16 cellular contexts compared by ENCODE assay signal in genomic region chr10:86673216-86673826, GRCh38. TPM values are rescaled to one million over a fixed set of nuclear protein-coding genes. Genes with fewer than 3 reads are reported as not detected.
DNase-seq lines count a peak whose midpoint lies in the region; ATAC-seq and TF ChIP-seq lines count a peak whose summit lies in the region.
"Had no signal": no experiment of that assay in that cellular context is flagged by ENCODE, and none has a peak within 500 bp of the region (broad histone marks: within the 10 kb centered on the region; RNA-seq: fewer than 3 reads in every experiment).

No MANE protein-coding gene starts in this region.

- peaks cover 49% of the 10 kb centered on the region for H3K4me1 Mint-ChIP-seq in nephron
- H3K4me1 Mint-ChIP-seq in type B pancreatic cell (ENCODE audit: unreplicated experiment) = peaks cover 21% of the 10 kb centered on the region
- H3K4me1 Mint-ChIP-seq: activated CD4-positive, alpha-beta T cell treated with anti-CD3 and anti-CD28 coated beads, Interleukin-2, amount 10 ng/mL, durations not matched to agents 7 days and 5 days; activated naive CD8-positive, alpha-beta T cell treated with anti-CD3 and anti-CD28 coated beads, Interleukin-2, amount 50 U/mL, for 24 hours; naive thymus-derived CD4-positive, alpha-beta T cell had no signal

- peaks cover 19% of the 10 kb centered on the region for H3K36me3 ChIP-seq in cardiac muscle cell
- no peaks in the 10 kb centered on the region for H3K36me3 ChIP-seq in ascending aorta
- no peaks in the 10 kb centered on the region for H3K36me3 ChIP-seq in A673 (ENCODE audit: insufficient read depth, low read length, poor library complexity, severe bottlenecking)
- H3K36me3 ChIP-seq: left lung had no signal

- H3K4me3 ChIP-seq in cardiac muscle cell (peak overlapping the region; percentile 24), ascending aorta (peak overlapping the region; percentile 46 to 74), A673 (ENCODE audit: low read depth, low read length, poor library complexity, severe bottlenecking) (no peak overlapping the region)
- H3K4me3 ChIP-seq: left lung had no signal

- H3K4me1 ChIP-seq in cardiac muscle cell (ENCODE audit: low read depth) (peaks cover 71% of the 10 kb centered on the region), ascending aorta (peaks cover 23 to 60% of the 10 kb centered on the region in 2 donors), A673 (ENCODE audit: insufficient read depth, low read length, poor library complexity, severe bottlenecking) (peaks cover 13% of the 10 kb centered on the region)
- H3K4me1 ChIP-seq: left lung had no signal

- no peak for DNase-seq in cardiac muscle cell (ENCODE audit: low read depth in 1 of 2, low spot score in 1 of 2)
- no peak for DNase-seq in Right ventricle myocardium superior
- DNase-seq in ascending aorta (ENCODE audit: low spot score in 2 of 2) = no peak
- DNase-seq in type B pancreatic cell (ENCODE audit: extremely low spot score, unreplicated experiment) = no peak
- no peak for DNase-seq in A673 (ENCODE audit: low spot score)
- DNase-seq: activated CD4-positive, alpha-beta T cell treated with anti-CD3 and anti-CD28 coated beads, Interleukin-2, amount 10 ng/mL, durations not matched to agents 7 days and 5 days; activated naive CD8-positive, alpha-beta T cell treated with anti-CD3 and anti-CD28 coated beads, Interleukin-2, amount 50 U/mL, for 24 hours; activated T-cell treated with anti-CD3 and anti-CD28 coated beads, Interleukin-2, amount 50 U/mL, for 4 hours; left lung; naive thymus-derived CD4-positive, alpha-beta T cell; RPMI8226; stimulated activated CD4-positive, alpha-beta T cell treated with anti-CD3 and anti-CD28 coated beads, Interleukin-4, amount 100 ng/mL, for 4 hours had no signal

- H3K27me3 Mint-ChIP-seq in nephron (ENCODE audit: low read depth) (peaks cover 34% of the 10 kb centered on the region), type B pancreatic cell (no peaks in the 10 kb centered on the region)
- H3K27me3 Mint-ChIP-seq: activated CD4-positive, alpha-beta T cell treated with anti-CD3 and anti-CD28 coated beads, Interleukin-2, amount 10 ng/mL, durations not matched to agents 7 days and 5 days; activated naive CD8-positive, alpha-beta T cell treated with anti-CD3 and anti-CD28 coated beads, Interleukin-2, amount 50 U/mL, for 24 hours; naive thymus-derived CD4-positive, alpha-beta T cell had no signal

- ATAC-seq in Right ventricle myocardium superior (ENCODE audit: poor library complexity) (no peak), GM18861 (IDR thresholded peaks at IDR 0.05; ENCODE audit: unreplicated experiment) (no peak), GM21390 (IDR thresholded peaks at IDR 0.05; ENCODE audit: unreplicated experiment) (no peak)
- ATAC-seq: activated naive CD8-positive, alpha-beta T cell treated with anti-CD3 and anti-CD28 coated beads, Interleukin-2, amount 50 U/mL, for 24 hours; activated T-cell treated with anti-CD3 and anti-CD28 coated beads, Interleukin-2, amount 50 U/mL, for 4 hours; left lung; naive thymus-derived CD4-positive, alpha-beta T cell had no signal

- peak overlapping the region; percentile 9 to 40 (median 26) for H3K4me3 Mint-ChIP-seq in nephron
- H3K4me3 Mint-ChIP-seq in type B pancreatic cell = peak overlapping the region; percentile 20
- H3K4me3 Mint-ChIP-seq: activated CD4-positive, alpha-beta T cell treated with anti-CD3 and anti-CD28 coated beads, Interleukin-2, amount 10 ng/mL, durations not matched to agents 7 days and 5 days; activated naive CD8-positive, alpha-beta T cell treated with anti-CD3 and anti-CD28 coated beads, Interleukin-2, amount 50 U/mL, for 24 hours; activated T-cell treated with anti-CD3 and anti-CD28 coated beads, Interleukin-2, amount 50 U/mL, for 4 hours; naive thymus-derived CD4-positive, alpha-beta T cell had no signal

- H3K27ac ChIP-seq in cardiac muscle cell (peak overlapping the region; percentile 100), ascending aorta (peak overlapping the region; percentile 92), A673 (ENCODE audit: low read depth, low read length, poor library complexity, severe bottlenecking) (no peak overlapping the region)
- H3K27ac ChIP-seq: left lung had no signal

- H3K9me3 ChIP-seq in cardiac muscle cell (ENCODE audit: low read depth) (no peaks in the 10 kb centered on the region), ascending aorta (no peaks in the 10 kb centered on the region), A673 (ENCODE audit: low read depth, low read length, poor library complexity, severe bottlenecking) (no peaks in the 10 kb centered on the region)
- H3K9me3 ChIP-seq: left lung had no signal

- TF ChIP-seq CTCF in cardiac muscle cell (IDR thresholded peaks at IDR 0.05; ENCODE audit: low read depth, low read length) (no peak), ascending aorta (IDR thresholded peaks at IDR 0.05) (no peak), nephron (IDR thresholded peaks at IDR 0.05; ENCODE audit: unreplicated experiment in 3 of 3) (no peak), type B pancreatic cell (conservative IDR thresholded peaks at IDR 0.05) (no peak), A673 (conservative IDR thresholded peaks at IDR 0.05; ENCODE audit: low read depth, low read length) (no peak)

- H3K36me3 Mint-ChIP-seq in nephron (ENCODE audit: low read depth) (no peaks in the 10 kb centered on the region), type B pancreatic cell (no peaks in the 10 kb centered on the region)
- H3K36me3 Mint-ChIP-seq: naive thymus-derived CD4-positive, alpha-beta T cell had no signal

- no TSS peak for BruUV-seq in A673 (replicated peaks; lab: Mats Ljungman, UMichigan)

- H3K9me3 Mint-ChIP-seq in nephron (no peaks in the 10 kb centered on the region), type B pancreatic cell (no peaks in the 10 kb centered on the region)
- H3K9me3 Mint-ChIP-seq: activated CD4-positive, alpha-beta T cell treated with anti-CD3 and anti-CD28 coated beads, Interleukin-2, amount 10 ng/mL, durations not matched to agents 7 days and 5 days; activated naive CD8-positive, alpha-beta T cell treated with anti-CD3 and anti-CD28 coated beads, Interleukin-2, amount 50 U/mL, for 24 hours; activated T-cell treated with anti-CD3 and anti-CD28 coated beads, Interleukin-2, amount 50 U/mL, for 4 hours had no signal

- H3K27ac Mint-ChIP-seq in nephron (peak overlapping the region in 2 of 3 experiments; percentile 28 to 82), type B pancreatic cell (peak overlapping the region; percentile 11)
- H3K27ac Mint-ChIP-seq: activated CD4-positive, alpha-beta T cell treated with anti-CD3 and anti-CD28 coated beads, Interleukin-2, amount 10 ng/mL, durations not matched to agents 7 days and 5 days; activated naive CD8-positive, alpha-beta T cell treated with anti-CD3 and anti-CD28 coated beads, Interleukin-2, amount 50 U/mL, for 24 hours had no signal

- no peaks in the 10 kb centered on the region for H3K27me3 ChIP-seq in cardiac muscle cell
- no peaks in the 10 kb centered on the region for H3K27me3 ChIP-seq in ascending aorta
- no peaks in the 10 kb centered on the region for H3K27me3 ChIP-seq in A673 (replicated peaks; ENCODE audit: insufficient read depth, low read depth, low read length, poor library complexity)

- CTCF ChIA-PET in A673 (lab: Charles Lee) = no interaction called here

- intact Hi-C loops in Right ventricle myocardium superior (cut with DNase I) (no loop called here), ascending aorta (cut with DNase I) (loop anchor here (5.0 kb wide), 1 partner anchor 271 kb away; no protein-coding TSS in a partner anchor), A673 (cut with micrococcal nuclease; ENCODE audit: unreplicated experiment) (no loop called here)

- POLR2A ChIA-PET in A673 (lab: Charles Lee; ENCODE audit: low non-redundant PET) = no interaction called here

RNA-seq across cellular contexts. Expression of gene LDB3, which starts 5.0 kb away (rescaled TPM):
- total RNA-seq in cardiac muscle cell (202 and 213 TPM in 2 replicates), Right ventricle myocardium superior (1,375 TPM), ascending aorta (27.4 TPM), type B pancreatic cell (ENCODE audit: low replicate concordance) (0.14 and 0.85 TPM in 2 replicates), A673 (2021) (0.22 and 0.34 TPM in 2 replicates)
- 266 and 317 TPM in 2 replicates for polyA plus RNA-seq in cardiac muscle cell
- total RNA-seq: epithelial cell of proximal tubule had no signal
- polyA plus RNA-seq: naive thymus-derived CD4-positive, alpha-beta T cell had no signal

RNA-seq across cellular contexts. Expression of gene OPN4, which starts 19.0 kb away (rescaled TPM):
- 0.18 TPM in 1 of 2 replicates, not detected in the other for total RNA-seq in cardiac muscle cell
- 0.24 TPM in 1 of 2 replicates, not detected in the other for polyA plus RNA-seq in cardiac muscle cell
- total RNA-seq in Right ventricle myocardium superior = 0.40 TPM
- not detected for total RNA-seq in ascending aorta
- total RNA-seq in type B pancreatic cell (ENCODE audit: low replicate concordance) = not detected in 2 replicates
- total RNA-seq in A673 (2021) = not detected in 2 replicates
- total RNA-seq: activated CD4-positive, alpha-beta T cell treated with anti-CD3 and anti-CD28 coated beads, Interleukin-2, amount 10 ng/mL, durations not matched to agents 7 days and 5 days; activated T-cell treated with anti-CD3 and anti-CD28 coated beads, Interleukin-2, amount 50 U/mL, for 4 hours; epithelial cell of proximal tubule; left lung; naive thymus-derived CD4-positive, alpha-beta T cell had no signal
- polyA plus RNA-seq: naive thymus-derived CD4-positive, alpha-beta T cell had no signal

Comparison
In these comparisons a context has a peak if more than half of its experiments do, and no peak if none do; other contexts are left out.
1. RNA of gene LDB3, which starts 5.0 kb away (total RNA-seq): 1,375 TPM in Right ventricle myocardium superior (single experiment), 202 to 213 TPM in cardiac muscle cell and 27.4 TPM in ascending aorta (single experiment); 0.14 to 0.85 TPM in type B pancreatic cell and 0.22 to 0.34 TPM in A673; every median in the first group is over 10 times any median in the second.